ENCODE assay signal across 1 cellular context in the genomic region with DNA sequence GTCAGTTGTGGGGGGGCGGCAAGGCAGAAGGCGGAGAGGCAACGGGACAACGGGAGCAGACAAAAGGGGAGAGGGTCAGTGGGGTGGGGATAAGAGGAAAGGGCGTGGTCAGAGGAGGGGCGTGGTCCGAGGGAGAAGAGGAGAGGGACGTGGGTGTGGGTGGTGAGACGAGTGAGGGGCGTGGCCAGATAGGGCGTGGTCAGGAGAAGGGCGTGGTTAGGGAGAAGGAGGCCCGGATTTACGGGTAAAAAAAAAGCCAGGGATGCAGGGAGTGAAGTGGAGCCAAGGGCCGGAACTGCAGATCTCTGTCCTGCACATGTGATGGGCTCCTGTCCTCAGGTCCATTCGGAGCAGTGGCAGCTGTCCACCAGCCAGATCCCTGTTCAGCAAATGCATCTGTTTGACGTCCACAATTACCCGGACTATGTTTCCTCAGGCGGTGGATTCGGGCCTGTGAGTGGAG.
TF ChIP-seq lines count a peak whose summit lies in the region.

No MANE protein-coding gene starts in this region.

TF ChIP-seq in HepG2, 621 proteins besides CTCF, POLR2A, EP300 and RAD21:
- TF ChIP-seq, protein P1, sequence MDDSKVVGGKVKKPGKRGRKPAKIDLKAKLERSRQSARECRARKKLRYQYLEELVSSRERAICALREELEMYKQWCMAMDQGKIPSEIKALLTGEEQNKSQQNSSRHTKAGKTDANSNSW (CRISPR knock-in tag; IDR thresholded peaks at IDR 0.05; ENCODE audit: borderline replicate concordance) = no peak
- no peak for TF ChIP-seq U2AF2 (IDR thresholded peaks at IDR 0.05; ENCODE audit: low read depth, low read length)
- no peak for TF ChIP-seq POLR2G (IDR thresholded peaks at IDR 0.05; ENCODE audit: low read depth, low read length)
- TF ChIP-seq, protein P2, sequence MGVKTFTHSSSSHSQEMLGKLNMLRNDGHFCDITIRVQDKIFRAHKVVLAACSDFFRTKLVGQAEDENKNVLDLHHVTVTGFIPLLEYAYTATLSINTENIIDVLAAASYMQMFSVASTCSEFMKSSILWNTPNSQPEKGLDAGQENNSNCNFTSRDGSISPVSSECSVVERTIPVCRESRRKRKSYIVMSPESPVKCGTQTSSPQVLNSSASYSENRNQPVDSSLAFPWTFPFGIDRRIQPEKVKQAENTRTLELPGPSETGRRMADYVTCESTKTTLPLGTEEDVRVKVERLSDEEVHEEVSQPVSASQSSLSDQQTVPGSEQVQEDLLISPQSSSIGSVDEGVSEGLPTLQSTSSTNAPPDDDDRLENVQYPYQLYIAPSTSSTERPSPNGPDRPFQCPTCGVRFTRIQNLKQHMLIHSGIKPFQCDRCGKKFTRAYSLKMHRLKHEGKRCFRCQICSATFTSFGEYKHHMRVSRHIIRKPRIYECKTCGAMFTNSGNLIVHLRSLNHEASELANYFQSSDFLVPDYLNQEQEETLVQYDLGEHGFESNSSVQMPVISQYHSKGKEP (CRISPR knock-in tag; IDR thresholded peaks at IDR 0.05) = no peak
- no peak for TF ChIP-seq SNRNP70 (IDR thresholded peaks at IDR 0.05; ENCODE audit: low read depth, low read length)
- TF ChIP-seq, protein P3, sequence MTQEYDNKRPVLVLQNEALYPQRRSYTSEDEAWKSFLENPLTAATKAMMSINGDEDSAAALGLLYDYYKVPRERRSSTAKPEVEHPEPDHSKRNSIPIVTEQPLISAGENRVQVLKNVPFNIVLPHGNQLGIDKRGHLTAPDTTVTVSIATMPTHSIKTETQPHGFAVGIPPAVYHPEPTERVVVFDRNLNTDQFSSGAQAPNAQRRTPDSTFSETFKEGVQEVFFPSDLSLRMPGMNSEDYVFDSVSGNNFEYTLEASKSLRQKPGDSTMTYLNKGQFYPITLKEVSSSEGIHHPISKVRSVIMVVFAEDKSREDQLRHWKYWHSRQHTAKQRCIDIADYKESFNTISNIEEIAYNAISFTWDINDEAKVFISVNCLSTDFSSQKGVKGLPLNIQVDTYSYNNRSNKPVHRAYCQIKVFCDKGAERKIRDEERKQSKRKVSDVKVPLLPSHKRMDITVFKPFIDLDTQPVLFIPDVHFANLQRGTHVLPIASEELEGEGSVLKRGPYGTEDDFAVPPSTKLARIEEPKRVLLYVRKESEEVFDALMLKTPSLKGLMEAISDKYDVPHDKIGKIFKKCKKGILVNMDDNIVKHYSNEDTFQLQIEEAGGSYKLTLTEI (CRISPR knock-in tag; conservative IDR thresholded peaks at IDR 0.05) = no peak
- TF ChIP-seq, protein P4, sequence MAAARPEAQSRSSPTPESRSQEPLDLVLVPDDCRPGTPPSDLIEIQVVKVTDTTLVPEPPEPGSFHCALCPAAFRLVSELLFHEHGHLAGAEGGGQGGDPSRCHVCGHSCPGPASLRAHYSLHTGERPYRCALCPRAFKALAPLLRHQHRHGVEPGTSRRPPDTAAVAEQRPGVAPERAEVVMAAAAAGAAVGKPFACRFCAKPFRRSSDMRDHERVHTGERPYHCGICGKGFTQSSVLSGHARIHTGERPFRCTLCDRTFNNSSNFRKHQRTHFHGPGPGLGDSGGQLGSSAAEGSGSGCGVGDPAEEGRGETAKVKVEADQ (CRISPR knock-in tag; IDR thresholded peaks at IDR 0.05; ENCODE audit: borderline replicate concordance) = no peak
- no peak for TF ChIP-seq NFE2 (CRISPR knock-in tag; IDR thresholded peaks at IDR 0.05)
- no peak for TF ChIP-seq FOXC1 (CRISPR knock-in tag; IDR thresholded peaks at IDR 0.05; ENCODE audit: borderline replicate concordance)
- no peak for TF ChIP-seq RELA (CRISPR knock-in tag; IDR thresholded peaks at IDR 0.05)
- TF ChIP-seq, protein P5, sequence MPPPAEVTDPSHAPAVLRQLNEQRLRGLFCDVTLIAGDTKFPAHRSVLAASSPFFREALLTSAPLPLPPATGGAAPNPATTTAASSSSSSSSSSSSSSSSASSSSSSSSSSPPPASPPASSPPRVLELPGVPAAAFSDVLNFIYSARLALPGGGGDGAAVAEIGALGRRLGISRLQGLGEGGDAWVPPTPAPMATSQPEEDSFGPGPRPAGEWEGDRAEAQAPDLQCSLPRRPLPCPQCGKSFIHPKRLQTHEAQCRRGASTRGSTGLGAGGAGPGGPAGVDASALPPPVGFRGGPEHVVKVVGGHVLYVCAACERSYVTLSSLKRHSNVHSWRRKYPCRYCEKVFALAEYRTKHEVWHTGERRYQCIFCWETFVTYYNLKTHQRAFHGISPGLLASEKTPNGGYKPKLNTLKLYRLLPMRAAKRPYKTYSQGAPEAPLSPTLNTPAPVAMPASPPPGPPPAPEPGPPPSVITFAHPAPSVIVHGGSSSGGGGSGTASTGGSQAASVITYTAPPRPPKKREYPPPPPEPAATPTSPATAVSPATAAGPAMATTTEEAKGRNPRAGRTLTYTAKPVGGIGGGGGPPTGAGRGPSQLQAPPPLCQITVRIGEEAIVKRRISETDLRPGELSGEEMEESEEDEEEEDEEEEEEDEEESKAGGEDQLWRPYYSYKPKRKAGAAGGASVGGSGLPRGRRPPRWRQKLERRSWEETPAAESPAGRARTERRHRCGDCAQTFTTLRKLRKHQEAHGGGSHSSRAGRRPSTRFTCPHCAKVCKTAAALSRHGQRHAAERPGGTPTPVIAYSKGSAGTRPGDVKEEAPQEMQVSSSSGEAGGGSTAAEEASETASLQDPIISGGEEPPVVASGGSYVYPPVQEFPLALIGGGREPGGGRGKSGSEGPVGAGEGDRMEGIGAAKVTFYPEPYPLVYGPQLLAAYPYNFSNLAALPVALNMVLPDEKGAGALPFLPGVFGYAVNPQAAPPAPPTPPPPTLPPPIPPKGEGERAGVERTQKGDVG (CRISPR knock-in tag; IDR thresholded peaks at IDR 0.05; ENCODE audit: borderline replicate concordance) = no peak
- TF ChIP-seq, protein P6, sequence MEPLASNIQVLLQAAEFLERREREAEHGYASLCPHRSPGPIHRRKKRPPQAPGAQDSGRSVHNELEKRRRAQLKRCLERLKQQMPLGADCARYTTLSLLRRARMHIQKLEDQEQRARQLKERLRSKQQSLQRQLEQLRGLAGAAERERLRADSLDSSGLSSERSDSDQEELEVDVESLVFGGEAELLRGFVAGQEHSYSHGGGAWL (CRISPR knock-in tag; IDR thresholded peaks at IDR 0.05) = no peak
- TF ChIP-seq ATRX (CRISPR knock-in tag; IDR thresholded peaks at IDR 0.05; ENCODE audit: borderline replicate concordance) = no peak
- no peak for TF ChIP-seq IKZF4 (CRISPR knock-in tag; IDR thresholded peaks at IDR 0.05; ENCODE audit: borderline replicate concordance, low read depth, not compliant biosample characterization)
- no peak for TF ChIP-seq ZNF720 (CRISPR knock-in tag; IDR thresholded peaks at IDR 0.05)
- TF ChIP-seq ESRRA (CRISPR knock-in tag; IDR thresholded peaks at IDR 0.05; ENCODE audit: low read depth) = no peak
TF ChIP-seq in HepG2: peak in this region for 0.
